Comparison of ENCODE assay signal across 1 cellular context in the genomic region with DNA sequence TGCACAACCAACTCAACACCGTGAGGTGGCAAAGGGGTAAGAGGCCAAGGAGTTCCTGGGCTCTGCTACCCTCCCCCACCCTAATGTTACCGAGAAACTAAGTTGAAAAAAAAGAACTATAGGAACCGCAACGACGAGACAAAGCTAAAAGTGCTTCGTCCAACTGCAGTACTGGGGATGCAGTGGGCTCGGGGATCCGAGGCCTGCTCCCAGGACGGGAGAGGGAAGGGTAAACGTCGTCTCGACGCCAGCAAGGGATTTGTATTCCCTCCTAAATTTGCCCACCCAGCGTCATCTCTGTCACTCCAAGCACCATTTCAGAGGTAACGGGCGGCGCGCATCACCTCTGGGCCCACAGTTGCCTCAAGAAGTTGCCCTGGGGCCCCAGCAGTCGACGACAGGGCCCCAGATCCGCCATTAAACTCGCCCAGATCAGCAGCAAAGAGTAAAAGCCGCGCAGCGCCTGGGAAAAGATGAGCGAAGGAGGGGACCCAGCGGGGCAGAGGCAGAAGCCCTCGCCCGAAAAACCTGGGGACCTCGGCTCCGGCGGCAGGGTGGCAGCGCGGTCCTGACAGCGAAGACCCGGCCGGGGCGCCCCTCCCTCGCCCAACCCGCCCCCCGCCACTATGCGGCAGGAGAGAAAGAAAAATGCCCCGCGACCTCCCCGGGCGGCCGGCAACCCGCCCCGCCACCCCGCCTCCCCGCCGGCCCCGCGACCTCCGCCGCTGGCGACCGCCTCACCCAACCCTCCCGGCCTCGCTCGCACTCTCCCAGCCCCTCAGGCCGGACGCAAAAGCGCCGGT.
TF ChIP-seq lines count a peak whose summit lies in the region.

No MANE protein-coding gene starts in this region.

TF ChIP-seq in GM12878, 131 proteins besides CTCF, POLR2A, EP300 and RAD21 (continued from another document):
- TF ChIP-seq, protein P1, sequence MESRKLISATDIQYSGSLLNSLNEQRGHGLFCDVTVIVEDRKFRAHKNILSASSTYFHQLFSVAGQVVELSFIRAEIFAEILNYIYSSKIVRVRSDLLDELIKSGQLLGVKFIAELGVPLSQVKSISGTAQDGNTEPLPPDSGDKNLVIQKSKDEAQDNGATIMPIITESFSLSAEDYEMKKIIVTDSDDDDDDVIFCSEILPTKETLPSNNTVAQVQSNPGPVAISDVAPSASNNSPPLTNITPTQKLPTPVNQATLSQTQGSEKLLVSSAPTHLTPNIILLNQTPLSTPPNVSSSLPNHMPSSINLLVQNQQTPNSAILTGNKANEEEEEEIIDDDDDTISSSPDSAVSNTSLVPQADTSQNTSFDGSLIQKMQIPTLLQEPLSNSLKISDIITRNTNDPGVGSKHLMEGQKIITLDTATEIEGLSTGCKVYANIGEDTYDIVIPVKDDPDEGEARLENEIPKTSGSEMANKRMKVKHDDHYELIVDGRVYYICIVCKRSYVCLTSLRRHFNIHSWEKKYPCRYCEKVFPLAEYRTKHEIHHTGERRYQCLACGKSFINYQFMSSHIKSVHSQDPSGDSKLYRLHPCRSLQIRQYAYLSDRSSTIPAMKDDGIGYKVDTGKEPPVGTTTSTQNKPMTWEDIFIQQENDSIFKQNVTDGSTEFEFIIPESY (IDR thresholded peaks at IDR 0.05), result no peak
- TF ChIP-seq POLR2AphosphoS5 (IDR thresholded peaks at IDR 0.05; ENCODE audit: low read length) (no peak), RUNX3 (IDR thresholded peaks at IDR 0.05; ENCODE audit: low read length) (peak; percentile 64), RFX5 (IDR thresholded peaks at IDR 0.05; ENCODE audit: low read depth, low read length) (no peak), CHD2 (IDR thresholded peaks at IDR 0.05; ENCODE audit: borderline replicate concordance, low read depth, low read length) (0 out of 2 replicates have a peak, but pooled peaks have one; percentile 41), YY1 (IDR thresholded peaks at IDR 0.05; ENCODE audit: low read depth, low read length) (peak; percentile 92), NR2F1 (conservative IDR thresholded peaks at IDR 0.05) (0 out of 2 replicates have a peak, but pooled peaks have one; percentile 23), KDM1A (IDR thresholded peaks at IDR 0.05; ENCODE audit: borderline replicate concordance) (no peak), FOXM1 (IDR thresholded peaks at IDR 0.05; ENCODE audit: low read depth, low read length) (no peak), ZNF384 (IDR thresholded peaks at IDR 0.05; ENCODE audit: borderline replicate concordance, low read depth, low read length) (peak; percentile 22; the same call in 1 of the 2 replicates), MTA2 (IDR thresholded peaks at IDR 0.05; ENCODE audit: low read depth) (peak; percentile 30; the same call in 1 of the 2 replicates), ASH2L (IDR thresholded peaks at IDR 0.05; ENCODE audit: borderline replicate concordance, low read depth) (0 out of 2 replicates have a peak, but pooled peaks have one; percentile 72), DPF2 (IDR thresholded peaks at IDR 0.05) (0 out of 2 replicates have a peak, but pooled peaks have one; percentile 12)
- TF ChIP-seq, protein P2, sequence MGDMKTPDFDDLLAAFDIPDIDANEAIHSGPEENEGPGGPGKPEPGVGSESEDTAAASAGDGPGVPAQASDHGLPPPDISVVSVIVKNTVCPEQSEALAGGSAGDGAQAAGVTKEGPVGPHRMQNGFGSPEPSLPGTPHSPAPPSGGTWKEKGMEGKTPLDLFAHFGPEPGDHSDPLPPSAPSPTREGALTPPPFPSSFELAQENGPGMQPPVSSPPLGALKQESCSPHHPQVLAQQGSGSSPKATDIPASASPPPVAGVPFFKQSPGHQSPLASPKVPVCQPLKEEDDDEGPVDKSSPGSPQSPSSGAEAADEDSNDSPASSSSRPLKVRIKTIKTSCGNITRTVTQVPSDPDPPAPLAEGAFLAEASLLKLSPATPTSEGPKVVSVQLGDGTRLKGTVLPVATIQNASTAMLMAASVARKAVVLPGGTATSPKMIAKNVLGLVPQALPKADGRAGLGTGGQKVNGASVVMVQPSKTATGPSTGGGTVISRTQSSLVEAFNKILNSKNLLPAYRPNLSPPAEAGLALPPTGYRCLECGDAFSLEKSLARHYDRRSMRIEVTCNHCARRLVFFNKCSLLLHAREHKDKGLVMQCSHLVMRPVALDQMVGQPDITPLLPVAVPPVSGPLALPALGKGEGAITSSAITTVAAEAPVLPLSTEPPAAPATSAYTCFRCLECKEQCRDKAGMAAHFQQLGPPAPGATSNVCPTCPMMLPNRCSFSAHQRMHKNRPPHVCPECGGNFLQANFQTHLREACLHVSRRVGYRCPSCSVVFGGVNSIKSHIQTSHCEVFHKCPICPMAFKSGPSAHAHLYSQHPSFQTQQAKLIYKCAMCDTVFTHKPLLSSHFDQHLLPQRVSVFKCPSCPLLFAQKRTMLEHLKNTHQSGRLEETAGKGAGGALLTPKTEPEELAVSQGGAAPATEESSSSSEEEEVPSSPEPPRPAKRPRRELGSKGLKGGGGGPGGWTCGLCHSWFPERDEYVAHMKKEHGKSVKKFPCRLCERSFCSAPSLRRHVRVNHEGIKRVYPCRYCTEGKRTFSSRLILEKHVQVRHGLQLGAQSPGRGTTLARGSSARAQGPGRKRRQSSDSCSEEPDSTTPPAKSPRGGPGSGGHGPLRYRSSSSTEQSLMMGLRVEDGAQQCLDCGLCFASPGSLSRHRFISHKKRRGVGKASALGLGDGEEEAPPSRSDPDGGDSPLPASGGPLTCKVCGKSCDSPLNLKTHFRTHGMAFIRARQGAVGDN (IDR thresholded peaks at IDR 0.05), result 0 out of 2 replicates have a peak, but pooled peaks have one; percentile 26
